In genomic region chr10:127563718-127564553, GRCh38 we compare ENCODE assay signal across 8 cellular contexts. TPM values are rescaled to one million over a fixed set of nuclear protein-coding genes. Genes with fewer than 3 reads are reported as not detected.
A peak's percentile ranks its signal among the peaks of the same experiment; 100 is the strongest.
DNase-seq lines count a peak whose midpoint lies in the region; ATAC-seq and TF ChIP-seq lines count a peak whose summit lies in the region.

No MANE protein-coding gene starts in this region.

- no peak overlapping the region for H3K27ac Mint-ChIP-seq in endothelial cell (ENCODE audit: unreplicated experiment)

- H3K4me3 ChIP-seq in cardiac muscle cell (no peak overlapping the region), smooth muscle cell (no peak overlapping the region)

- no peak overlapping the region for H3K9ac ChIP-seq in smooth muscle cell (ENCODE audit: low read depth)

- peak in 1 of 2 donors; percentile 20 for DNase-seq in cardiac muscle cell (ENCODE audit: low read depth in 1 of 2, low spot score in 1 of 2)
- no peak for DNase-seq in Right ventricle myocardium superior
- peak; percentile 4 for DNase-seq in NCI-H1048 (lab: John Stamatoyannopoulos, UW)
- DNase-seq in endothelial cell (ENCODE audit: low spot score): peak; percentile 56
- no peak for DNase-seq in smooth muscle cell (lab: John Stamatoyannopoulos, UW; ENCODE audit: unreplicated experiment)
- no peak for DNase-seq in NK-92 treated with Interleukin-12 subunit alpha and Interleukin-12 subunit beta, amount 100 ng/mL, for 24 hours (lab: John Stamatoyannopoulos, UW)
- no peak for DNase-seq in NCI-H1092 (lab: John Stamatoyannopoulos, UW)

- no peak overlapping the region for H3K27ac ChIP-seq in cardiac muscle cell
- no peak overlapping the region for H3K27ac ChIP-seq in smooth muscle cell (ENCODE audit: low read depth)

- H3K27me3 ChIP-seq in cardiac muscle cell (no peaks in the 10 kb centered on the region), smooth muscle cell (ENCODE audit: low read depth) (peaks cover 12% of the 10 kb centered on the region)

- H3K36me3 ChIP-seq in cardiac muscle cell: no peaks in the 10 kb centered on the region
- no peaks in the 10 kb centered on the region for H3K36me3 ChIP-seq in smooth muscle cell (ENCODE audit: low read depth)

- no peaks in the 10 kb centered on the region for H3F3A ChIP-seq in smooth muscle cell (ENCODE audit: low read depth)

- no peaks in the 10 kb centered on the region for H3K79me2 ChIP-seq in smooth muscle cell (ENCODE audit: low read depth)

- H3K9me3 ChIP-seq in cardiac muscle cell (ENCODE audit: low read depth) (no peaks in the 10 kb centered on the region), smooth muscle cell (replicated peaks; ENCODE audit: low read depth) (no peaks in the 10 kb centered on the region)

- no peak overlapping the region for H3K4me2 ChIP-seq in smooth muscle cell

- H3K4me3 Mint-ChIP-seq in endothelial cell (ENCODE audit: unreplicated experiment): no peak overlapping the region

- no peak overlapping the region for H2AFZ ChIP-seq in smooth muscle cell (ENCODE audit: low read depth)

- intact Hi-C loops in Right ventricle myocardium superior (cut with DNase I): no loop called here

- ATAC-seq in Right ventricle myocardium superior (ENCODE audit: poor library complexity): no peak
- no peak for ATAC-seq in HG03378 (IDR thresholded peaks at IDR 0.05; ENCODE audit: unreplicated experiment)

- TF ChIP-seq CTCF in cardiac muscle cell (IDR thresholded peaks at IDR 0.05; ENCODE audit: low read depth, low read length): peak; percentile 39
- TF ChIP-seq CTCF in endothelial cell (IDR thresholded peaks at IDR 0.05; ENCODE audit: unreplicated experiment): peak; percentile 86
- TF ChIP-seq CTCF in smooth muscle cell (IDR thresholded peaks at IDR 0.05; ENCODE audit: borderline replicate concordance, insufficient read depth, poor library complexity, severe bottlenecking): peak; percentile 34

- H3K36me3 Mint-ChIP-seq in endothelial cell (ENCODE audit: low read depth, unreplicated experiment): no peaks in the 10 kb centered on the region

- no peaks in the 10 kb centered on the region for H3K4me1 ChIP-seq in cardiac muscle cell (ENCODE audit: low read depth)
- no peaks in the 10 kb centered on the region for H3K4me1 ChIP-seq in smooth muscle cell (ENCODE audit: low read depth)

- H3K4me1 Mint-ChIP-seq in endothelial cell (ENCODE audit: unreplicated experiment): no peaks in the 10 kb centered on the region

- no peaks in the 10 kb centered on the region for H3K9me3 Mint-ChIP-seq in endothelial cell (ENCODE audit: unreplicated experiment)

- H3K27me3 Mint-ChIP-seq in endothelial cell (ENCODE audit: unreplicated experiment): no peaks in the 10 kb centered on the region

- WGBS in smooth muscle cell (ENCODE audit: low lambda C conversion rate): 68% methylated on average over 10 of the region's 10 CpGs

- no peaks in the 10 kb centered on the region for H4K20me1 ChIP-seq in smooth muscle cell (ENCODE audit: low read depth)

RNA-seq across cellular contexts. Expression of gene NPS, which starts 14.8 kb away (rescaled TPM):
- total RNA-seq in cardiac muscle cell: not detected in 2 replicates
- not detected in 2 replicates for polyA plus RNA-seq in cardiac muscle cell
- not detected for total RNA-seq in Right ventricle myocardium superior
- total RNA-seq in endothelial cell (ENCODE audit: unreplicated experiment): not detected
- not detected in 2 replicates for total RNA-seq in smooth muscle cell
- not detected in 2 replicates for polyA plus RNA-seq in smooth muscle cell

Comparison
In these comparisons a context has a peak if more than half of its experiments do, and no peak if none do; other contexts are left out.
1. DNase-seq: peak in NCI-H1048 (single experiment) and endothelial cell (single experiment); none in Right ventricle myocardium superior (single experiment), smooth muscle cell (single experiment), NK-92 treated with Interleukin-12 subunit alpha and Interleukin-12 subunit beta, amount 100 ng/mL, for 24 hours (single experiment) and NCI-H1092 (single experiment).
2. CTCF ChIP-seq: peak in every context shown above with its lines; median percentile 86 in endothelial cell; 39 in cardiac muscle cell; 34 in smooth muscle cell.